In genomic region chr4:24988776-24989175, GRCh38 we compare ENCODE assay signal across 8 cellular contexts. TPM values are rescaled to one million over a fixed set of nuclear protein-coding genes. Genes with fewer than 3 reads are reported as not detected.
DNase-seq lines count a peak whose midpoint lies in the region; ATAC-seq and TF ChIP-seq lines count a peak whose summit lies in the region.

No MANE protein-coding gene starts in this region.

- 58 to 74% methylated on average over 1 of the region's 1 CpG for WGBS in body of pancreas, 2 donors

- H3K4me1 ChIP-seq in OCI-LY3 (ENCODE audit: low read length) = no peaks in the 10 kb centered on the region
- H3K4me1 ChIP-seq in body of pancreas = no peaks in the 10 kb centered on the region

- H3K36me3 Mint-ChIP-seq in activated CD8-positive, alpha-beta T cell treated with anti-CD3 and anti-CD28 coated beads for 36 hours (ENCODE audit: low read depth) = no peaks in the 10 kb centered on the region

- H2AFZ ChIP-seq in OCI-LY3 (ENCODE audit: low read depth, low read length) = no peak overlapping the region

- H3K27me3 ChIP-seq in OCI-LY3 (ENCODE audit: low read depth, low read length) = no peaks in the 10 kb centered on the region
- H3K27me3 ChIP-seq in body of pancreas = no peaks in the 10 kb centered on the region

- H3K27me3 Mint-ChIP-seq in activated CD8-positive, alpha-beta T cell treated with anti-CD3 and anti-CD28 coated beads for 36 hours = no peaks in the 10 kb centered on the region

- ATAC-seq in activated CD8-positive, alpha-beta T cell treated with anti-CD3 and anti-CD28 coated beads for 36 hours = no peak
- no peak for ATAC-seq in body of pancreas

- H3K9me3 ChIP-seq in OCI-LY3 (ENCODE audit: insufficient read depth, low read length) (no peaks in the 10 kb centered on the region), body of pancreas (no peaks in the 10 kb centered on the region)

- H3K4me2 ChIP-seq in OCI-LY3 (ENCODE audit: low read length) = no peak overlapping the region

- CTCF ChIA-PET in activated CD8-positive, alpha-beta T cell treated with anti-CD3 and anti-CD28 coated beads for 36 hours (lab: Charles Lee) = no interaction called here

- peaks cover 2% of the 10 kb centered on the region for H3K9me3 Mint-ChIP-seq in activated CD8-positive, alpha-beta T cell treated with anti-CD3 and anti-CD28 coated beads for 36 hours

- no peak overlapping the region for H3K27ac Mint-ChIP-seq in activated CD8-positive, alpha-beta T cell treated with anti-CD3 and anti-CD28 coated beads for 36 hours

- POLR2A ChIA-PET in activated CD8-positive, alpha-beta T cell treated with anti-CD3 and anti-CD28 coated beads for 36 hours (lab: Charles Lee) = no interaction called here

- H3K79me2 ChIP-seq in OCI-LY3 (ENCODE audit: low read length) = no peaks in the 10 kb centered on the region

- no peaks in the 10 kb centered on the region for H4K20me1 ChIP-seq in OCI-LY3 (ENCODE audit: insufficient read depth, low read length)

- H3K9ac ChIP-seq in OCI-LY3 (ENCODE audit: low read length) = no peak overlapping the region

- TF ChIP-seq CTCF in OCI-LY3 (IDR thresholded peaks at IDR 0.05; ENCODE audit: low read depth, low read length) = peak; percentile 31; the same call in 1 of the 2 replicates
- peak; percentile 74 for TF ChIP-seq CTCF in fibroblast of the aortic adventitia (IDR thresholded peaks at IDR 0.05; ENCODE audit: insufficient read depth, low read length)
- TF ChIP-seq CTCF in retinal pigment epithelial cell (conservative IDR thresholded peaks at IDR 0.05; ENCODE audit: low read depth, low read length) = peak; percentile 69
- no peak for TF ChIP-seq CTCF in activated CD8-positive, alpha-beta T cell treated with anti-CD3 and anti-CD28 coated beads for 36 hours (IDR thresholded peaks at IDR 0.05)
- TF ChIP-seq CTCF in body of pancreas (IDR thresholded peaks at IDR 0.05) = peak in 3 of 7 experiments; percentile 10 to 23 (median 17)

- no peak overlapping the region for H3K4me3 Mint-ChIP-seq in activated CD8-positive, alpha-beta T cell treated with anti-CD3 and anti-CD28 coated beads for 36 hours

- H3K36me3 ChIP-seq in OCI-LY3 (replicated peaks; ENCODE audit: low read depth, low read length) (no peaks in the 10 kb centered on the region), body of pancreas (replicated peaks in 1 of 2; ENCODE audit: insufficient read depth in 1 of 2, low read depth in 2 of 2) (no peaks in the 10 kb centered on the region)

- no peak overlapping the region for H3K4me3 ChIP-seq in OCI-LY3 (ENCODE audit: low read length)
- no peak overlapping the region for H3K4me3 ChIP-seq in fibroblast of the aortic adventitia (ENCODE audit: low read depth, low read length)
- no peak overlapping the region for H3K4me3 ChIP-seq in retinal pigment epithelial cell (ENCODE audit: low read length)
- H3K4me3 ChIP-seq in body of pancreas = no peak overlapping the region

- intact Hi-C loops in activated CD8-positive, alpha-beta T cell treated with anti-CD3 and anti-CD28 coated beads for 36 hours (cut with micrococcal nuclease) = loop anchor here (10.0 kb wide), 1 partner anchor 386 kb away; the partner anchor contains the start of gene ANAPC4
- intact Hi-C loops in body of pancreas (cut with DNase I) = loop anchor here (10.0 kb wide), 1 partner anchor 376 kb away; no protein-coding TSS in a partner anchor

- H3K27ac ChIP-seq in OCI-LY3 (ENCODE audit: low read length) (no peak overlapping the region), body of pancreas (no peak overlapping the region)

- DNase-seq in DMS 273 (lab: John Stamatoyannopoulos, UW; ENCODE audit: unreplicated experiment) = peak; percentile 27
- DNase-seq in DMS 273 treated with DMSO at 0.1 percent for 48 hours (lab: John Stamatoyannopoulos, UW) = no peak
- DNase-seq in fibroblast of the aortic adventitia (ENCODE audit: low read depth) = peak; percentile 74
- no peak for DNase-seq in retinal pigment epithelial cell (ENCODE audit: low read depth)
- DNase-seq in activated CD8-positive, alpha-beta T cell treated with anti-CD3 and anti-CD28 coated beads for 36 hours = no peak
- no peak for DNase-seq in mucosa of gallbladder (ENCODE audit: low spot score)
- no peak for DNase-seq in body of pancreas

- H3K4me1 Mint-ChIP-seq in activated CD8-positive, alpha-beta T cell treated with anti-CD3 and anti-CD28 coated beads for 36 hours (ENCODE audit: low read depth) = no peaks in the 10 kb centered on the region

- no peak for TF ChIP-seq POLR2A in body of pancreas (IDR thresholded peaks at IDR 0.05)

RNA-seq across cellular contexts. Expression of gene LGI2, which starts 42.0 kb away (rescaled TPM):
- total RNA-seq in fibroblast of the aortic adventitia (ENCODE audit: low replicate concordance) (0.54 and 6.5 TPM in 2 replicates), mucosa of gallbladder (18.4 TPM), body of pancreas (1 to 10 TPM in 1 of 2 donors, under 1 TPM in 1; 0.78 to 2.0 TPM)
- total RNA-seq in activated CD8-positive, alpha-beta T cell treated with anti-CD3 and anti-CD28 coated beads for 36 hours = not detected

Comparison
In these comparisons a context has a peak if more than half of its experiments do, and no peak if none do; other contexts are left out.
1. DNase-seq: peak in DMS 273 (single experiment) and fibroblast of the aortic adventitia (single experiment); none in DMS 273 treated with DMSO at 0.1 percent for 48 hours (single experiment), retinal pigment epithelial cell (single experiment), activated CD8-positive, alpha-beta T cell treated with anti-CD3 and anti-CD28 coated beads for 36 hours (single experiment), mucosa of gallbladder (single experiment) and body of pancreas (0 of 4).